ENCODE assay signal across 1 cellular context in the genomic region with DNA sequence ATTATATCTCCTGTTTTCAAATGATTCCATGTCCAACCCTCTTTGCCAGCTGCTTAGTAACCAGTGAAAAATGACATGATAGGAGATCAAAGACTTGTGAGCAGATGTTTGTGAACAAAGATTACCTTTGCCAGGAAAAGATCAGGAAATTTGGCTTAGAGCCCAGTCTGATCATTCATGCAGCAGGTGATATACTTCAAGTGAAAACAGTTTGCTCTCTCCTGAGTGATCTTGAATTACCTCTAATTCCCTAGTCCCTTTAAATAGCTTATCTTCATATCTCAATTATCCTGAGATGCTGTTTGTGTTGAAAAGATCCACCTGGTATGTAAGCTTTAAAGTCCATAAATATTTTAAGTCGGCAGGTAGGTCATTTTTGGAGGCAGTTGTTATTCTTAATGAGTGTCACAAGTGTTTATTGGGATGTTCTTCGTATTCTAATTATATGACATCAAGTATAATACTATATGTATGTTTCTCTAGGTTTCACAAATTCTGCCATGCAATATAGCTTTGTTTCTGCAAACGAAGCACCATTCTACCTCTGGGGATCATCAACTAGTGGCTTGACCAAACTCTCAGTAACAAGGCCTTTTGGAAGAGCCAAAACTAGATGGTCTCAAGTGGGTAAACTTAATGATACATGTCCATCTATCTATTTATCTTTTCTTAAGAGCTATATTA.
A peak's percentile ranks its signal among the peaks of the same experiment; 100 is the strongest.
TF ChIP-seq lines count a peak whose summit lies in the region.

No MANE protein-coding gene starts in this region.

TF ChIP-seq in HepG2, 621 proteins besides CTCF, POLR2A, EP300 and RAD21 (continued from another document and continues in another):
- peak; percentile 79; the same call in 1 of the 2 replicates for TF ChIP-seq ZNF607 (CRISPR knock-in tag; IDR thresholded peaks at IDR 0.05; ENCODE audit: borderline replicate concordance)
- no peak for TF ChIP-seq SALL2 (CRISPR knock-in tag; IDR thresholded peaks at IDR 0.05)
- TF ChIP-seq, protein P1, sequence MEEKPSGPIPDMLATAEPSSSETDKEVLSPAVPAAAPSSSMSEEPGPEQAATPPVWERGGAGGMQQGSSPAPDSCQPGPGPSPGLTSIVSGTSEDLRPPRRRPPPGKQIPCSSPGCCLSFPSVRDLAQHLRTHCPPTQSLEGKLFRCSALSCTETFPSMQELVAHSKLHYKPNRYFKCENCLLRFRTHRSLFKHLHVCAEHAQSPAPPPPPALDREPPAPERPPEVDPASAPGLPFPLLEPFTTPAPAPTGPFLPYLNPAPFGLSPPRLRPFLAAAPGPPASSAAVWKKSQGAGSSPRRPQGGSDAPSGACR (CRISPR knock-in tag; IDR thresholded peaks at IDR 0.05) = peak; percentile 65; the same call in 1 of the 2 replicates
- no peak for TF ChIP-seq HMGA1 (CRISPR knock-in tag; conservative IDR thresholded peaks at IDR 0.05)
- TF ChIP-seq POGZ (CRISPR knock-in tag; IDR thresholded peaks at IDR 0.05) = peak; percentile 39; the same call in 1 of the 2 replicates
- TF ChIP-seq PHB2 (IDR thresholded peaks at IDR 0.05; ENCODE audit: partially characterized antibody) = no peak
- TF ChIP-seq DMTF1 (CRISPR knock-in tag; IDR thresholded peaks at IDR 0.05) = peak; percentile 77; the same call in 1 of the 2 replicates
- TF ChIP-seq RORA (CRISPR knock-in tag; IDR thresholded peaks at IDR 0.05) = no peak; the same call in 1 of the 2 replicates
- TF ChIP-seq, protein P2, sequence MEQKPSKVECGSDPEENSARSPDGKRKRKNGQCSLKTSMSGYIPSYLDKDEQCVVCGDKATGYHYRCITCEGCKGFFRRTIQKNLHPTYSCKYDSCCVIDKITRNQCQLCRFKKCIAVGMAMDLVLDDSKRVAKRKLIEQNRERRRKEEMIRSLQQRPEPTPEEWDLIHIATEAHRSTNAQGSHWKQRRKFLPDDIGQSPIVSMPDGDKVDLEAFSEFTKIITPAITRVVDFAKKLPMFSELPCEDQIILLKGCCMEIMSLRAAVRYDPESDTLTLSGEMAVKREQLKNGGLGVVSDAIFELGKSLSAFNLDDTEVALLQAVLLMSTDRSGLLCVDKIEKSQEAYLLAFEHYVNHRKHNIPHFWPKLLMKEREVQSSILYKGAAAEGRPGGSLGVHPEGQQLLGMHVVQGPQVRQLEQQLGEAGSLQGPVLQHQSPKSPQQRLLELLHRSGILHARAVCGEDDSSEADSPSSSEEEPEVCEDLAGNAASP (CRISPR knock-in tag; IDR thresholded peaks at IDR 0.05; ENCODE audit: borderline replicate concordance) = peak; percentile 81; the same call in 1 of the 2 replicates
- TF ChIP-seq YY1 (IDR thresholded peaks at IDR 0.05; ENCODE audit: insufficient read depth, insufficient replicate concordance, low read depth, low read length) = no peak
- no peak for TF ChIP-seq KMT2A (CRISPR knock-in tag; IDR thresholded peaks at IDR 0.05)
- peak; percentile 84; the same call in 1 of the 2 replicates for TF ChIP-seq ZKSCAN8 (CRISPR knock-in tag; IDR thresholded peaks at IDR 0.05; ENCODE audit: borderline replicate concordance)
- no peak for TF ChIP-seq ZNF639 (CRISPR knock-in tag; conservative IDR thresholded peaks at IDR 0.05)
- no peak for TF ChIP-seq SIN3B (IDR thresholded peaks at IDR 0.05; ENCODE audit: low read length)
- TF ChIP-seq RARA (CRISPR knock-in tag; IDR thresholded peaks at IDR 0.05) = peak; percentile 81
- TF ChIP-seq HINFP (CRISPR knock-in tag; IDR thresholded peaks at IDR 0.05; ENCODE audit: low read depth) = no peak
- TF ChIP-seq FOXC1 (CRISPR knock-in tag; IDR thresholded peaks at IDR 0.05; ENCODE audit: borderline replicate concordance) = no peak
- no peak for TF ChIP-seq RBFOX2 (IDR thresholded peaks at IDR 0.05; ENCODE audit: low read depth, low read length)
- peak; percentile 88 for TF ChIP-seq KLF6 (CRISPR knock-in tag; IDR thresholded peaks at IDR 0.05)
- TF ChIP-seq ZNF234 (CRISPR knock-in tag; conservative IDR thresholded peaks at IDR 0.05) = no peak
- TF ChIP-seq ZNF142 (CRISPR knock-in tag; IDR thresholded peaks at IDR 0.05) = no peak
- TF ChIP-seq, protein P3, sequence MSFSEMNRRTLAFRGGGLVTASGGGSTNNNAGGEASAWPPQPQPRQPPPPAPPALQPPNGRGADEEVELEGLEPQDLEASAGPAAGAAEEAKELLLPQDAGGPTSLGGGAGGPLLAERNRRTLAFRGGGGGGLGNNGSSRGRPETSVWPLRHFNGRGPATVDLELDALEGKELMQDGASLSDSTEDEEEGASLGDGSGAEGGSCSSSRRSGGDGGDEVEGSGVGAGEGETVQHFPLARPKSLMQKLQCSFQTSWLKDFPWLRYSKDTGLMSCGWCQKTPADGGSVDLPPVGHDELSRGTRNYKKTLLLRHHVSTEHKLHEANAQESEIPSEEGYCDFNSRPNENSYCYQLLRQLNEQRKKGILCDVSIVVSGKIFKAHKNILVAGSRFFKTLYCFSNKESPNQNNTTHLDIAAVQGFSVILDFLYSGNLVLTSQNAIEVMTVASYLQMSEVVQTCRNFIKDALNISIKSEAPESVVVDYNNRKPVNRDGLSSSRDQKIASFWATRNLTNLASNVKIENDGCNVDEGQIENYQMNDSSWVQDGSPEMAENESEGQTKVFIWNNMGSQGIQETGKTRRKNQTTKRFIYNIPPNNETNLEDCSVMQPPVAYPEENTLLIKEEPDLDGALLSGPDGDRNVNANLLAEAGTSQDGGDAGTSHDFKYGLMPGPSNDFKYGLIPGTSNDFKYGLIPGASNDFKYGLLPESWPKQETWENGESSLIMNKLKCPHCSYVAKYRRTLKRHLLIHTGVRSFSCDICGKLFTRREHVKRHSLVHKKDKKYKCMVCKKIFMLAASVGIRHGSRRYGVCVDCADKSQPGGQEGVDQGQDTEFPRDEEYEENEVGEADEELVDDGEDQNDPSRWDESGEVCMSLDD (CRISPR knock-in tag; IDR thresholded peaks at IDR 0.05; ENCODE audit: borderline replicate concordance) = no peak
- TF ChIP-seq, protein P4, sequence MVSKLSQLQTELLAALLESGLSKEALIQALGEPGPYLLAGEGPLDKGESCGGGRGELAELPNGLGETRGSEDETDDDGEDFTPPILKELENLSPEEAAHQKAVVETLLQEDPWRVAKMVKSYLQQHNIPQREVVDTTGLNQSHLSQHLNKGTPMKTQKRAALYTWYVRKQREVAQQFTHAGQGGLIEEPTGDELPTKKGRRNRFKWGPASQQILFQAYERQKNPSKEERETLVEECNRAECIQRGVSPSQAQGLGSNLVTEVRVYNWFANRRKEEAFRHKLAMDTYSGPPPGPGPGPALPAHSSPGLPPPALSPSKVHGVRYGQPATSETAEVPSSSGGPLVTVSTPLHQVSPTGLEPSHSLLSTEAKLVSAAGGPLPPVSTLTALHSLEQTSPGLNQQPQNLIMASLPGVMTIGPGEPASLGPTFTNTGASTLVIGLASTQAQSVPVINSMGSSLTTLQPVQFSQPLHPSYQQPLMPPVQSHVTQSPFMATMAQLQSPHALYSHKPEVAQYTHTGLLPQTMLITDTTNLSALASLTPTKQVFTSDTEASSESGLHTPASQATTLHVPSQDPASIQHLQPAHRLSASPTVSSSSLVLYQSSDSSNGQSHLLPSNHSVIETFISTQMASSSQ (IDR thresholded peaks at IDR 0.05; ENCODE audit: low read depth) = peak; percentile 58
- TF ChIP-seq, protein P4 (CRISPR knock-in tag; IDR thresholded peaks at IDR 0.05; ENCODE audit: borderline replicate concordance) = peak; percentile 78; the same call in 1 of the 2 replicates
- 0 out of 2 replicates have a peak, but pooled peaks have one; percentile 56 for TF ChIP-seq ZNF556 (CRISPR knock-in tag; IDR thresholded peaks at IDR 0.05; ENCODE audit: borderline replicate concordance)
- no peak for TF ChIP-seq ZNF33B (CRISPR knock-in tag; IDR thresholded peaks at IDR 0.05)
- no peak for TF ChIP-seq U2AF1 (optimal IDR thresholded peaks at IDR 0.05; ENCODE audit: low read depth, low read length)
- TF ChIP-seq ZNF274 (CRISPR knock-in tag; IDR thresholded peaks at IDR 0.05) = no peak
- peak; percentile 93 for TF ChIP-seq ZNF331 (CRISPR knock-in tag; IDR thresholded peaks at IDR 0.05)
